Comparison of ENCODE assay signal across 17 cellular contexts in the genomic region with DNA sequence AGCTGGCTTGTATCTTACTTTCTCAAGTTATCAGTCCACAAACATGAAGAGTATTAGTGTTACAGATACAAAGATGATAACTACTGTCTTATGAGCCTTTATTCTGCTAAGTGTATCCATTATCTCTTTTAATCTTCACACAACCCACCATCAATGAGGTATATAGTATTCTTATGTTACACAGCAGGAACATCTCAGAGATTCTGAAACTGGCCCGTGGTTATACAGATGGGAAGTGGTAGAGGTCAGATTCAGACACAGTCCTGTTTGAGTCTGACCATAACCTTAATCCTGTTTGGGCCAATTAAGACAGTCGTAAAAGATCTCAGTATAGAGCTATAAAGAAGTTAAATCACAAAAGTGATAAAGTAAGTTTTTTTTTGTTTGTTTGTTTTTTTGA. TPM values are rescaled to one million over a fixed set of nuclear protein-coding genes. Genes with fewer than 3 reads are reported as not detected.
DNase-seq lines count a peak whose midpoint lies in the region; ATAC-seq and TF ChIP-seq lines count a peak whose summit lies in the region.
"Had no signal": no experiment of that assay in that cellular context is flagged by ENCODE, and none has a peak within 500 bp of the region (broad histone marks: within the 10 kb centered on the region; RNA-seq: fewer than 3 reads in every experiment).

No MANE protein-coding gene starts in this region.

- peak in 1 of 2 donors; percentile 79 for ATAC-seq in activated naive CD4-positive, alpha-beta T cell treated with anti-CD3 and anti-CD28 coated beads, Interleukin-2, amount 50 U/mL, for 72 hours
- ATAC-seq in stimulated activated effector memory CD8-positive, alpha-beta T cell treated with anti-CD3 and anti-CD28 coated beads, Interleukin-12 subunit alpha, Interleukin-12 subunit beta, amount 100 ng/mL, for 72 hours: peak; percentile 62
- ATAC-seq: HepG2 had no signal

- H3K27ac Mint-ChIP-seq in activated naive CD4-positive, alpha-beta T cell treated with anti-CD3 and anti-CD28 coated beads, Interleukin-2, amount 50 U/mL, for 72 hours: peak overlapping the region; percentile 48 to 84
- peak overlapping the region; percentile 77 for H3K27ac Mint-ChIP-seq in stimulated activated effector memory CD8-positive, alpha-beta T cell treated with anti-CD3 and anti-CD28 coated beads, Interleukin-12 subunit alpha, Interleukin-12 subunit beta, amount 100 ng/mL, for 72 hours

- in situ Hi-C loops in GM13977 (cut with MboI; ENCODE audit: low pct_unique_long_range_greater_than_20kb, low sequenced_read_pairs, unreplicated experiment): no loop called here

- H3K4me1 Mint-ChIP-seq in stimulated activated effector memory CD8-positive, alpha-beta T cell treated with anti-CD3 and anti-CD28 coated beads, Interleukin-12 subunit alpha, Interleukin-12 subunit beta, amount 100 ng/mL, for 72 hours: peaks cover 26% of the 10 kb centered on the region

- no peak for DNase-seq in activated naive CD4-positive, alpha-beta T cell treated with anti-CD3 and anti-CD28 coated beads, Interleukin-2, amount 50 U/mL, for 72 hours (ENCODE audit: low spot score in 2 of 2)
- DNase-seq in activated naive CD4-positive, alpha-beta T cell treated with Interleukin-2 at 50 U/mL for 16 hours: no peak
- peak; percentile 48 for DNase-seq in GM13977 (ENCODE audit: low spot score)
- DNase-seq in MV-4-11 (lab: John Stamatoyannopoulos, UW): peak; percentile 40
- no peak for DNase-seq in stimulated activated effector memory CD8-positive, alpha-beta T cell treated with anti-CD3 and anti-CD28 coated beads, Interleukin-12 subunit alpha, Interleukin-12 subunit beta, amount 100 ng/mL, for 72 hours (ENCODE audit: low spot score in 2 of 2)
- DNase-seq in HCEC 1CT: no peak
- DNase-seq in medulla oblongata (ENCODE audit: extremely low spot score): no peak
- DNase-seq: C1 segment of cervical spinal cord; CD8-positive, alpha-beta memory T cell; DMS79; KBM-7; NCI-H1694 treated with DMSO at 0.1 percent for 48 hours; NCI-H2107; NCI-H226; NCI-H524; NCI-H82 had no signal

- no peaks in the 10 kb centered on the region for H3K9me3 Mint-ChIP-seq in activated naive CD4-positive, alpha-beta T cell treated with anti-CD3 and anti-CD28 coated beads, Interleukin-2, amount 50 U/mL, for 72 hours
- no peaks in the 10 kb centered on the region for H3K9me3 Mint-ChIP-seq in stimulated activated effector memory CD8-positive, alpha-beta T cell treated with anti-CD3 and anti-CD28 coated beads, Interleukin-12 subunit alpha, Interleukin-12 subunit beta, amount 100 ng/mL, for 72 hours
- H3K9me3 Mint-ChIP-seq: CD8-positive, alpha-beta memory T cell had no signal

- no peak overlapping the region for H3K4me3 Mint-ChIP-seq in stimulated activated effector memory CD8-positive, alpha-beta T cell treated with anti-CD3 and anti-CD28 coated beads, Interleukin-12 subunit alpha, Interleukin-12 subunit beta, amount 100 ng/mL, for 72 hours
- H3K4me3 Mint-ChIP-seq: CD8-positive, alpha-beta memory T cell had no signal

- peaks cover 10 to 16% of the 10 kb centered on the region in 2 donors for H3K36me3 Mint-ChIP-seq in activated naive CD4-positive, alpha-beta T cell treated with anti-CD3 and anti-CD28 coated beads, Interleukin-2, amount 50 U/mL, for 72 hours
- H3K36me3 Mint-ChIP-seq in stimulated activated effector memory CD8-positive, alpha-beta T cell treated with anti-CD3 and anti-CD28 coated beads, Interleukin-12 subunit alpha, Interleukin-12 subunit beta, amount 100 ng/mL, for 72 hours: peaks cover 67% of the 10 kb centered on the region

- no peak for TF ChIP-seq CTCF in GM13977 (IDR thresholded peaks at IDR 0.05; ENCODE audit: extremely low read depth, insufficient read depth, missing control alignments)

RNA-seq across cellular contexts. Expression of a gene that starts 5.1 kb away (rescaled TPM):
- total RNA-seq in activated naive CD4-positive, alpha-beta T cell treated with anti-CD3 and anti-CD28 coated beads, Interleukin-2, amount 50 U/mL, for 72 hours: 1 to 10 TPM in 1 of 2 donors, under 1 TPM in 1; 0.53 to 1.7 TPM

RNA-seq across cellular contexts. Expression of a gene that starts 12.7 kb away (rescaled TPM):
- 1 to 10 TPM; 5.7 to 7.9 TPM for total RNA-seq in activated naive CD4-positive, alpha-beta T cell treated with anti-CD3 and anti-CD28 coated beads, Interleukin-2, amount 50 U/mL, for 72 hours

RNA-seq across cellular contexts. Expression of a gene that starts 12.9 kb away (rescaled TPM):
- 10 to 100 TPM; 34.5 to 45.7 TPM for total RNA-seq in activated naive CD4-positive, alpha-beta T cell treated with anti-CD3 and anti-CD28 coated beads, Interleukin-2, amount 50 U/mL, for 72 hours

RNA-seq across cellular contexts. Expression of a gene that starts 37.2 kb away (rescaled TPM):
- total RNA-seq in activated naive CD4-positive, alpha-beta T cell treated with anti-CD3 and anti-CD28 coated beads, Interleukin-2, amount 50 U/mL, for 72 hours: 1 to 10 TPM; 4.3 to 5.0 TPM

RNA-seq across cellular contexts. Expression of a gene that starts 37.5 kb away (rescaled TPM):
- 10 to 100 TPM; 15.8 to 30.6 TPM for total RNA-seq in activated naive CD4-positive, alpha-beta T cell treated with anti-CD3 and anti-CD28 coated beads, Interleukin-2, amount 50 U/mL, for 72 hours

Comparison
In these comparisons a context has a peak if more than half of its experiments do, and no peak if none do; other contexts are left out.
1. DNase-seq: peak in GM13977 (single experiment) and MV-4-11 (single experiment); none in activated naive CD4-positive, alpha-beta T cell treated with anti-CD3 and anti-CD28 coated beads, Interleukin-2, amount 50 U/mL, for 72 hours (0 of 2), activated naive CD4-positive, alpha-beta T cell treated with Interleukin-2 at 50 U/mL for 16 hours (single experiment), stimulated activated effector memory CD8-positive, alpha-beta T cell treated with anti-CD3 and anti-CD28 coated beads, Interleukin-12 subunit alpha, Interleukin-12 subunit beta, amount 100 ng/mL, for 72 hours (0 of 2), HCEC 1CT (single experiment) and medulla oblongata (single experiment).